19 cellular contexts compared by ENCODE assay signal in the genomic region with DNA sequence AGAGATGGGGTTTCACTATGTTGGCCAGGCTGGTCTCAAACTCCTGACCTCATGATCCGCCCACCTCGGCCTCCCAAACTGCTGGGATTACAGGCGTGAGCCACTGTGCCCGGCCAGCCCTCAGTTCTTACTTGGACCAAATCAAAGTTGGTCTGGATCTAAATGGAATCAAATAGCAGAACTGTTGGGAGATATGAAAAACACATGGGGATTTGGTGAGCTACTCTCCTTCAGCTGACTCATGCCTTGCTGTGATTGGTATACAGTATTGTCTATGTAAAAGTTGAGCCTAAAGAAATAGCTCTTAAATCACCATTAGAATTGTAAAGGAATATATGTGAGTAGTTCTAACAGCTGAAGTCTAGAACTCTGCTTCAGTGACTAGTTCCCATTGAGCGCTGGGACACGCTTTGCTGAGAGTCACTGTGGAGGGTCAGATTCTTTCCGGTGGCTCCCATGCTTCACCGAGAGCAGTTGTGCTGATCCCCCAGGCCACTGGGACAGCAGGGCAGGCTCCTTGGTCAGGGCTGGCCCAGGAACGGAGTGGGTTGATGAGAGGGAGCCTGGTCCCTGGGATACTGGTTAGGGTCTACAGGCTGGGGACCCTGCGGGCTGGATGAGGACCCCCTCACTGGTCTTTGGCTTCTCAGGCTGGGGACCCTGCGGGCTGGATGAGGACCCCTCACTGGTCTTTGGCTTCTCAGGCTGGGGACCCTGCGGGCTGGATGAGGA. TPM values are rescaled to one million over a fixed set of nuclear protein-coding genes. Genes with fewer than 3 reads are reported as not detected.
DNase-seq lines count a peak whose midpoint lies in the region; ATAC-seq and TF ChIP-seq lines count a peak whose summit lies in the region.
"Had no signal": no experiment of that assay in that cellular context is flagged by ENCODE, and none has a peak within 500 bp of the region (broad histone marks: within the 10 kb centered on the region; RNA-seq: fewer than 3 reads in every experiment).

No MANE protein-coding gene starts in this region.

- H3K4me1 ChIP-seq in HUES48 (ENCODE audit: control insufficient read depth, insufficient read depth, low read length), result peaks cover 13% of the 10 kb centered on the region
- H3K4me1 ChIP-seq: ascending aorta had no signal

- no peaks in the 10 kb centered on the region for H3K27me3 ChIP-seq in HUES48 (ENCODE audit: control insufficient read depth, insufficient read depth, low read length)
- H3K27me3 ChIP-seq: ascending aorta had no signal

- no peak overlapping the region for H3K4me3 Mint-ChIP-seq in chondrocyte (ENCODE audit: unreplicated experiment)
- H3K4me3 Mint-ChIP-seq in mesothelial cell of epicardium, result no peak overlapping the region
- no peak overlapping the region for H3K4me3 Mint-ChIP-seq in endothelial cell (ENCODE audit: unreplicated experiment)
- no peak overlapping the region for H3K4me3 Mint-ChIP-seq in stimulated activated naive CD8-positive, alpha-beta T cell treated with anti-CD3 and anti-CD28 coated beads, Interleukin-15, amount 100 ng/mL, for 72 hours
- H3K4me3 Mint-ChIP-seq: immature natural killer cell; memory B cell; stimulated activated naive B cell treated with anti-CD40 and anti-IgM and Interleukin-4, amounts not matched to agents 10 μg/mL and 1 μg/mL and 100 μg/mL, for 72 hours; T-cell had no signal

- no peaks in the 10 kb centered on the region for H3K27me3 Mint-ChIP-seq in chondrocyte (ENCODE audit: low read depth)
- H3K27me3 Mint-ChIP-seq in mesothelial cell of epicardium (ENCODE audit: low read depth), result no peaks in the 10 kb centered on the region
- peaks cover 8% of the 10 kb centered on the region for H3K27me3 Mint-ChIP-seq in endothelial cell (ENCODE audit: unreplicated experiment)
- H3K27me3 Mint-ChIP-seq in stimulated activated naive CD8-positive, alpha-beta T cell treated with anti-CD3 and anti-CD28 coated beads, Interleukin-15, amount 100 ng/mL, for 72 hours, result no peaks in the 10 kb centered on the region
- H3K27me3 Mint-ChIP-seq: memory B cell; stimulated activated naive B cell treated with anti-CD40 and anti-IgM and Interleukin-4, amounts not matched to agents 10 μg/mL and 1 μg/mL and 100 μg/mL, for 72 hours; T-cell had no signal

- H3K36me3 Mint-ChIP-seq in chondrocyte (ENCODE audit: low read depth) (no peaks in the 10 kb centered on the region), mesothelial cell of epicardium (no peaks in the 10 kb centered on the region), endothelial cell (ENCODE audit: low read depth, unreplicated experiment) (no peaks in the 10 kb centered on the region)
- H3K36me3 Mint-ChIP-seq: immature natural killer cell, T-cell had no signal

- no peak for ATAC-seq in stimulated activated naive CD8-positive, alpha-beta T cell treated with anti-CD3 and anti-CD28 coated beads, Interleukin-15, amount 100 ng/mL, for 72 hours
- ATAC-seq: stimulated activated naive B cell treated with anti-CD40 and anti-IgM and Interleukin-4, amounts not matched to agents 10 μg/mL and 1 μg/mL and 100 μg/mL, for 72 hours; T-cell had no signal

- no peaks in the 10 kb centered on the region for H3K9me3 ChIP-seq in HUES48 (ENCODE audit: control insufficient read depth, insufficient read depth, low read length)
- H3K9me3 ChIP-seq: ascending aorta, HAP-1 had no signal

- DNase-seq in EH (ENCODE audit: low read depth) (peak; percentile 63), chondrocyte (ENCODE audit: low spot score) (peak; percentile 60), mesothelial cell of epicardium (ENCODE audit: low spot score in 2 of 2, unreplicated experiment in 2 of 2) (no peak), endothelial cell (ENCODE audit: low spot score) (no peak), cerebellar cortex (ENCODE audit: low spot score) (no peak)
- DNase-seq in stimulated activated naive CD8-positive, alpha-beta T cell treated with anti-CD3 and anti-CD28 coated beads, Interleukin-15, amount 100 ng/mL, for 72 hours, result no peak
- DNase-seq: activated CD8-positive, alpha-beta memory T cell treated with anti-CD3 and anti-CD28 coated beads for 24 hours; DND-41; immature natural killer cell; NCI-H1417; NCI-H510A; nucleus accumbens; PC-9; stimulated activated naive B cell treated with anti-CD40 and anti-IgM and Interleukin-4, amounts not matched to agents 10 μg/mL and 1 μg/mL and 100 μg/mL, for 72 hours; T-cell had no signal

- H3K27ac Mint-ChIP-seq in chondrocyte (ENCODE audit: unreplicated experiment), result no peak overlapping the region
- peak overlapping the region; percentile 47 for H3K27ac Mint-ChIP-seq in mesothelial cell of epicardium
- H3K27ac Mint-ChIP-seq in endothelial cell (ENCODE audit: unreplicated experiment), result no peak overlapping the region
- no peak overlapping the region for H3K27ac Mint-ChIP-seq in stimulated activated naive CD8-positive, alpha-beta T cell treated with anti-CD3 and anti-CD28 coated beads, Interleukin-15, amount 100 ng/mL, for 72 hours
- H3K27ac Mint-ChIP-seq: memory B cell; stimulated activated naive B cell treated with anti-CD40 and anti-IgM and Interleukin-4, amounts not matched to agents 10 μg/mL and 1 μg/mL and 100 μg/mL, for 72 hours; T-cell had no signal

- H3K27ac ChIP-seq in HUES48 (ENCODE audit: low read depth, low read length), result peak overlapping the region; percentile 16
- H3K27ac ChIP-seq: ascending aorta, PC-9 had no signal

- no peak for TF ChIP-seq CTCF in chondrocyte (IDR thresholded peaks at IDR 0.05)
- no peak for TF ChIP-seq CTCF in mesothelial cell of epicardium (IDR thresholded peaks at IDR 0.05; ENCODE audit: unreplicated experiment)
- no peak for TF ChIP-seq CTCF in endothelial cell (IDR thresholded peaks at IDR 0.05; ENCODE audit: unreplicated experiment)

- H3K4me1 Mint-ChIP-seq in chondrocyte (ENCODE audit: low read depth), result peaks cover 33% of the 10 kb centered on the region
- H3K4me1 Mint-ChIP-seq in mesothelial cell of epicardium, result peaks cover 27% of the 10 kb centered on the region
- H3K4me1 Mint-ChIP-seq in endothelial cell (ENCODE audit: unreplicated experiment), result peaks cover 16% of the 10 kb centered on the region
- peaks cover 48% of the 10 kb centered on the region for H3K4me1 Mint-ChIP-seq in stimulated activated naive CD8-positive, alpha-beta T cell treated with anti-CD3 and anti-CD28 coated beads, Interleukin-15, amount 100 ng/mL, for 72 hours

- peaks cover 5% of the 10 kb centered on the region; the same call in 1 of the 2 replicates for H3K36me3 ChIP-seq in HUES48 (ENCODE audit: control insufficient read depth, insufficient read depth, low read length)
- H3K36me3 ChIP-seq: ascending aorta, HAP-1 had no signal

- H3K4me3 ChIP-seq in HUES48 (ENCODE audit: low read depth, low read length), result no peak overlapping the region
- H3K4me3 ChIP-seq: ascending aorta, HAP-1, PC-9 had no signal

- H3K9me3 Mint-ChIP-seq in chondrocyte (ENCODE audit: low read depth) (no peaks in the 10 kb centered on the region), mesothelial cell of epicardium (no peaks in the 10 kb centered on the region), endothelial cell (ENCODE audit: unreplicated experiment) (no peaks in the 10 kb centered on the region)
- no peaks in the 10 kb centered on the region for H3K9me3 Mint-ChIP-seq in stimulated activated naive CD8-positive, alpha-beta T cell treated with anti-CD3 and anti-CD28 coated beads, Interleukin-15, amount 100 ng/mL, for 72 hours
- H3K9me3 Mint-ChIP-seq: immature natural killer cell; memory B cell; stimulated activated naive B cell treated with anti-CD40 and anti-IgM and Interleukin-4, amounts not matched to agents 10 μg/mL and 1 μg/mL and 100 μg/mL, for 72 hours; T-cell had no signal

- no peak overlapping the region for H3K9ac ChIP-seq in HUES48 (ENCODE audit: low read depth, low read length)

RNA-seq across cellular contexts. Expression of gene PKNOX1, which starts 14.0 kb away (rescaled TPM):
- total RNA-seq in chondrocyte (12.0 to 12.9 TPM (median 12.0 TPM) in 3 replicates), mesothelial cell of epicardium (31.9 to 33.9 TPM (median 32.8 TPM) in 3 replicates), endothelial cell (ENCODE audit: unreplicated experiment) (8.2 TPM)

Comparison
In these comparisons a context has a peak if more than half of its experiments do, and no peak if none do; other contexts are left out.
1. DNase-seq: peak in EH (single experiment) and chondrocyte (single experiment); none in mesothelial cell of epicardium (0 of 2), endothelial cell (single experiment), cerebellar cortex (single experiment) and stimulated activated naive CD8-positive, alpha-beta T cell treated with anti-CD3 and anti-CD28 coated beads, Interleukin-15, amount 100 ng/mL, for 72 hours (0 of 2).